In the genomic region with DNA sequence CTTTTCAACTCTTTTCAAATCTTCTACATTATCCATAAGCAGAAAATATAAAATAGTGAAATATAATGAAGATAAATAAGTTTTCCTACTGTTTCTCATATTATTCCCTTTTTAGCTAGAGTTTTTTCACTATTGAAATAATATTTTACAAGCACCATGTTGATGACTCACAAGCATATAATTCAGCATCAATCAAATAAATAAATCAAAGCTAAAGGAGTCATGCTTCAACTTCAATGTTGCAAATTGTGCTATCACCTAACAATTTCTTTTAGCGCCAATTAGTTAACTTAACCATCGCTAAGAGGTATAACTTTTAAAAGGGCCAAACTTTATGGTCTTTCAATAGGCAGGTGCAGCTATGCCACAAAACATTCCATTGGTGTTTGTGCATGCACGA, we compare ENCODE assay signal across 27 cellular contexts.
"Had no signal": no experiment of that assay in that cellular context is flagged by ENCODE, and none has a peak within 500 bp of the region (broad histone marks: within the 10 kb centered on the region; RNA-seq: fewer than 3 reads in every experiment).

No MANE protein-coding gene starts in this region.

- H3K27me3 ChIP-seq: breast epithelium, Peyer's patch, SJSA1 had no signal

- H3K9ac ChIP-seq: KMS-11 had no signal

- DNase-seq: activated CD4-positive, alpha-beta memory T cell treated with anti-CD3 and anti-CD28 coated beads, Interleukin-2, amount 10 ng/mL, durations not matched to agents 7 days and 5 days; activated CD4-positive, alpha-beta T cell treated with anti-CD3 and anti-CD28 coated beads, Interleukin-2, amount 10 ng/mL, durations not matched to agents 7 days and 5 days; activated CD4-positive, CD25-positive, alpha-beta regulatory T cell; activated gamma-delta T cell; activated naive CD4-positive, alpha-beta T cell treated with anti-CD3 and anti-CD28 coated beads, Interleukin-2, amount 10 ng/mL, durations not matched to agents 7 days and 5 days; activated naive CD8-positive, alpha-beta T cell treated with anti-CD3 and anti-CD28 coated beads for 36 hours; activated T-cell treated with anti-CD3 and anti-CD28 coated beads for 4 hours; activated T-cell treated with anti-CD3 and anti-CD28 coated beads, Interleukin-2, amount 50 U/mL, for 48 hours; caudate nucleus; MM.1S; NCI-H1105; NCI-H1436; NCI-H1694 treated with DMSO at 0.1 percent for 48 hours; NCI-H2029 treated with DMSO at 0.1 percent for 48 hours; NCI-H345; NCI-H510A treated with DMSO at 0.1 percent for 48 hours; NCI-H69; NK-92 treated with Interleukin-12 subunit alpha and Interleukin-12 subunit beta, amount 100 ng/mL, for 24 hours; OCI-M1; Peyer's patch; Right ventricle myocardium superior had no signal

- H3K9me3 ChIP-seq: breast epithelium, Peyer's patch, SJSA1 had no signal

- H3K4me3 Mint-ChIP-seq: activated CD4-positive, alpha-beta memory T cell treated with anti-CD3 and anti-CD28 coated beads, Interleukin-2, amount 10 ng/mL, durations not matched to agents 7 days and 5 days; activated CD4-positive, alpha-beta T cell treated with anti-CD3 and anti-CD28 coated beads, Interleukin-2, amount 10 ng/mL, durations not matched to agents 7 days and 5 days; activated naive CD4-positive, alpha-beta T cell treated with anti-CD3 and anti-CD28 coated beads, Interleukin-2, amount 10 ng/mL, durations not matched to agents 7 days and 5 days; activated naive CD8-positive, alpha-beta T cell treated with anti-CD3 and anti-CD28 coated beads for 36 hours; activated T-helper 17 cell treated with anti-CD3 and anti-CD28 coated beads, Interleukin-2, amount 50 U/mL, for 72 hours had no signal

- H3K9me3 Mint-ChIP-seq: activated CD4-positive, alpha-beta memory T cell treated with anti-CD3 and anti-CD28 coated beads, Interleukin-2, amount 10 ng/mL, durations not matched to agents 7 days and 5 days; activated CD4-positive, alpha-beta T cell treated with anti-CD3 and anti-CD28 coated beads, Interleukin-2, amount 10 ng/mL, durations not matched to agents 7 days and 5 days; activated naive CD4-positive, alpha-beta T cell treated with anti-CD3 and anti-CD28 coated beads, Interleukin-2, amount 10 ng/mL, durations not matched to agents 7 days and 5 days; activated naive CD8-positive, alpha-beta T cell treated with anti-CD3 and anti-CD28 coated beads for 36 hours; activated T-helper 17 cell treated with anti-CD3 and anti-CD28 coated beads, Interleukin-2, amount 50 U/mL, for 72 hours had no signal

- H3K27ac ChIP-seq: breast epithelium, KMS-11, Peyer's patch, RWPE1, SJSA1, VCaP had no signal

- H3K4me2 ChIP-seq: KMS-11 had no signal

- H3K27me3 Mint-ChIP-seq: activated CD4-positive, alpha-beta memory T cell treated with anti-CD3 and anti-CD28 coated beads, Interleukin-2, amount 10 ng/mL, durations not matched to agents 7 days and 5 days; activated CD4-positive, alpha-beta T cell treated with anti-CD3 and anti-CD28 coated beads, Interleukin-2, amount 10 ng/mL, durations not matched to agents 7 days and 5 days; activated naive CD4-positive, alpha-beta T cell treated with anti-CD3 and anti-CD28 coated beads, Interleukin-2, amount 10 ng/mL, durations not matched to agents 7 days and 5 days; activated naive CD8-positive, alpha-beta T cell treated with anti-CD3 and anti-CD28 coated beads for 36 hours had no signal

- H3K36me3 ChIP-seq: breast epithelium, Peyer's patch, SJSA1 had no signal

- H3K4me1 ChIP-seq: breast epithelium, Peyer's patch, SJSA1 had no signal

- H3K4me1 Mint-ChIP-seq: activated CD4-positive, alpha-beta memory T cell treated with anti-CD3 and anti-CD28 coated beads, Interleukin-2, amount 10 ng/mL, durations not matched to agents 7 days and 5 days; activated CD4-positive, alpha-beta T cell treated with anti-CD3 and anti-CD28 coated beads, Interleukin-2, amount 10 ng/mL, durations not matched to agents 7 days and 5 days; activated naive CD4-positive, alpha-beta T cell treated with anti-CD3 and anti-CD28 coated beads, Interleukin-2, amount 10 ng/mL, durations not matched to agents 7 days and 5 days; activated naive CD8-positive, alpha-beta T cell treated with anti-CD3 and anti-CD28 coated beads for 36 hours; activated T-helper 17 cell treated with anti-CD3 and anti-CD28 coated beads, Interleukin-2, amount 50 U/mL, for 72 hours had no signal

- H3K27ac Mint-ChIP-seq: activated CD4-positive, alpha-beta memory T cell treated with anti-CD3 and anti-CD28 coated beads, Interleukin-2, amount 10 ng/mL, durations not matched to agents 7 days and 5 days; activated CD4-positive, alpha-beta T cell treated with anti-CD3 and anti-CD28 coated beads, Interleukin-2, amount 10 ng/mL, durations not matched to agents 7 days and 5 days; activated naive CD4-positive, alpha-beta T cell treated with anti-CD3 and anti-CD28 coated beads, Interleukin-2, amount 10 ng/mL, durations not matched to agents 7 days and 5 days; activated naive CD8-positive, alpha-beta T cell treated with anti-CD3 and anti-CD28 coated beads for 36 hours; activated T-helper 17 cell treated with anti-CD3 and anti-CD28 coated beads, Interleukin-2, amount 50 U/mL, for 72 hours had no signal

- H3K4me3 ChIP-seq: breast epithelium, Peyer's patch, SJSA1 had no signal

- H3K36me3 Mint-ChIP-seq: activated naive CD4-positive, alpha-beta T cell treated with anti-CD3 and anti-CD28 coated beads, Interleukin-2, amount 10 ng/mL, durations not matched to agents 7 days and 5 days; activated naive CD8-positive, alpha-beta T cell treated with anti-CD3 and anti-CD28 coated beads for 36 hours had no signal

- ATAC-seq: activated T-helper 17 cell treated with anti-CD3 and anti-CD28 coated beads, Interleukin-2, amount 50 U/mL, for 72 hours had no signal
